In genomic region chr15:65877752-65878151, GRCh38 we compare ENCODE assay signal across 21 cellular contexts. TPM values are rescaled to one million over a fixed set of nuclear protein-coding genes. Genes with fewer than 3 reads are reported as not detected.
A peak's percentile ranks its signal among the peaks of the same experiment; 100 is the strongest.
DNase-seq lines count a peak whose midpoint lies in the region; ATAC-seq and TF ChIP-seq lines count a peak whose summit lies in the region.
"Had no signal": no experiment of that assay in that cellular context is flagged by ENCODE, and none has a peak within 500 bp of the region (broad histone marks: within the 10 kb centered on the region; RNA-seq: fewer than 3 reads in every experiment).

No MANE protein-coding gene starts in this region.

- peaks cover 40% of the 10 kb centered on the region for H3K4me1 Mint-ChIP-seq in activated T-cell treated with anti-CD3 and anti-CD28 coated beads, Interleukin-2, amount 50 U/mL, for 4 hours (ENCODE audit: low read depth)
- peaks cover 18% of the 10 kb centered on the region for H3K4me1 Mint-ChIP-seq in endothelial cell (ENCODE audit: unreplicated experiment)

- H3K27ac ChIP-seq in smooth muscle cell (ENCODE audit: low read depth) (peak overlapping the region; percentile 50), dorsolateral prefrontal cortex (no peak overlapping the region)
- H3K27ac ChIP-seq: BLaER1, KMS-11, RWPE1 had no signal

- intact Hi-C loops in dorsolateral prefrontal cortex (cut with DNase I), result no loop called here

- H3K27me3 ChIP-seq in smooth muscle cell (ENCODE audit: low read depth) (no peaks in the 10 kb centered on the region), dorsolateral prefrontal cortex (no peaks in the 10 kb centered on the region)
- H3K27me3 ChIP-seq: BLaER1 had no signal

- H3K27ac Mint-ChIP-seq in endothelial cell (ENCODE audit: unreplicated experiment), result no peak overlapping the region
- H3K27ac Mint-ChIP-seq: CD4-positive, alpha-beta T cell had no signal

- H3K36me3 ChIP-seq in smooth muscle cell (ENCODE audit: low read depth), result peaks cover 44% of the 10 kb centered on the region

- peaks cover 77% of the 10 kb centered on the region for H3K79me2 ChIP-seq in smooth muscle cell (ENCODE audit: low read depth)

- no peaks in the 10 kb centered on the region for H3K9me3 Mint-ChIP-seq in activated T-cell treated with anti-CD3 and anti-CD28 coated beads, Interleukin-2, amount 50 U/mL, for 4 hours
- no peaks in the 10 kb centered on the region for H3K9me3 Mint-ChIP-seq in endothelial cell (ENCODE audit: unreplicated experiment)
- H3K9me3 Mint-ChIP-seq: CD4-positive, alpha-beta T cell; IgD-negative memory B cell had no signal

- H3K4me1 ChIP-seq in smooth muscle cell (ENCODE audit: low read depth), result no peaks in the 10 kb centered on the region

- no peak overlapping the region for H3K4me3 Mint-ChIP-seq in activated T-cell treated with anti-CD3 and anti-CD28 coated beads, Interleukin-2, amount 50 U/mL, for 4 hours
- H3K4me3 Mint-ChIP-seq in endothelial cell (ENCODE audit: unreplicated experiment), result peak overlapping the region; percentile 10
- H3K4me3 Mint-ChIP-seq: CD4-positive, alpha-beta T cell; IgD-negative memory B cell had no signal

- ATAC-seq in activated T-cell treated with anti-CD3 and anti-CD28 coated beads, Interleukin-2, amount 50 U/mL, for 4 hours, result peak; percentile 32 to 46
- ATAC-seq: HCT116, Panc1 had no signal

- H3K9ac ChIP-seq in smooth muscle cell (ENCODE audit: low read depth), result no peak overlapping the region
- H3K9ac ChIP-seq: BLaER1, KMS-11 had no signal

- H3K36me3 Mint-ChIP-seq in activated T-cell treated with anti-CD3 and anti-CD28 coated beads, Interleukin-2, amount 50 U/mL, for 4 hours (ENCODE audit: insufficient read depth), result peaks cover 18% of the 10 kb centered on the region
- peaks cover 19% of the 10 kb centered on the region for H3K36me3 Mint-ChIP-seq in endothelial cell (ENCODE audit: low read depth, unreplicated experiment)

- peaks cover 3% of the 10 kb centered on the region for H3F3A ChIP-seq in smooth muscle cell (ENCODE audit: low read depth)

- no peak overlapping the region for H3K4me3 ChIP-seq in smooth muscle cell
- H3K4me3 ChIP-seq in dorsolateral prefrontal cortex, result no peak overlapping the region
- H3K4me3 ChIP-seq: BLaER1 had no signal

- DNase-seq in activated T-cell treated with anti-CD3 and anti-CD28 coated beads, Interleukin-2, amount 50 U/mL, for 4 hours, result no peak
- no peak for DNase-seq in activated T-cell treated with anti-CD3 and anti-CD28 coated beads for 4 hours
- DNase-seq in SW480 (ENCODE audit: low spot score), result peak; percentile 25
- DNase-seq in endothelial cell (ENCODE audit: low spot score), result no peak
- no peak for DNase-seq in smooth muscle cell (lab: John Stamatoyannopoulos, UW; ENCODE audit: unreplicated experiment)
- no peak for DNase-seq in stimulated activated CD4-positive, alpha-beta T cell treated with anti-CD3 and anti-CD28 coated beads, Interleukin-2, amount 100 ng/mL, for 24 hours
- no peak for DNase-seq in dorsolateral prefrontal cortex
- DNase-seq: CD4-positive, alpha-beta T cell; MM.1S; NCI-H1417; NCI-H1694; NCI-H2029 treated with DMSO at 0.1 percent for 48 hours; NCI-H2227 treated with DMSO at 0.1 percent for 48 hours; NCI-H526 treated with DMSO at 0.1 percent for 48 hours; SHP77 had no signal

- TF ChIP-seq CTCF in endothelial cell (IDR thresholded peaks at IDR 0.05; ENCODE audit: unreplicated experiment) (no peak), smooth muscle cell (IDR thresholded peaks at IDR 0.05; ENCODE audit: borderline replicate concordance, insufficient read depth, poor library complexity, severe bottlenecking) (no peak), dorsolateral prefrontal cortex (IDR thresholded peaks at IDR 0.05 in 54 of 56, conservative IDR thresholded peaks at IDR 0.05 in 2 of 56; ENCODE audit: low read depth in 1 of 56, partially characterized antibody in 56 of 56) (no peak)

- H3K4me2 ChIP-seq in smooth muscle cell, result no peak overlapping the region
- H3K4me2 ChIP-seq: BLaER1, KMS-11 had no signal

- H3K27me3 Mint-ChIP-seq in activated T-cell treated with anti-CD3 and anti-CD28 coated beads, Interleukin-2, amount 50 U/mL, for 4 hours (ENCODE audit: low read depth), result no peaks in the 10 kb centered on the region
- no peaks in the 10 kb centered on the region for H3K27me3 Mint-ChIP-seq in endothelial cell (ENCODE audit: unreplicated experiment)
- H3K27me3 Mint-ChIP-seq: CD4-positive, alpha-beta T cell; IgD-negative memory B cell had no signal

- no peak overlapping the region for H2AFZ ChIP-seq in smooth muscle cell (ENCODE audit: low read depth)

- peaks cover 98% of the 10 kb centered on the region for H4K20me1 ChIP-seq in smooth muscle cell (ENCODE audit: low read depth)

- 87% methylated on average over 3 of the region's 3 CpGs for WGBS in smooth muscle cell (ENCODE audit: low lambda C conversion rate)

- H3K9me3 ChIP-seq in smooth muscle cell (replicated peaks; ENCODE audit: low read depth), result no peaks in the 10 kb centered on the region
- H3K9me3 ChIP-seq: BLaER1 had no signal

RNA-seq across cellular contexts. Expression of gene RAB11A, which starts 8.5 kb away (rescaled TPM):
- 100 to 1,000 TPM; 127 to 139 (median 136) TPM for total RNA-seq in activated T-cell treated with anti-CD3 and anti-CD28 coated beads, Interleukin-2, amount 50 U/mL, for 4 hours
- total RNA-seq in endothelial cell (ENCODE audit: unreplicated experiment) (482 TPM), smooth muscle cell (293 and 300 TPM in 2 replicates), dorsolateral prefrontal cortex (100 to 1,000 TPM in 119 of 120 experiments, 10 to 100 TPM in 1; 88.8 to 241 (median 186) TPM)
- polyA plus RNA-seq in smooth muscle cell, result 206 and 230 TPM in 2 replicates
